Comparison of ENCODE assay signal across 8 cellular contexts in the genomic region with DNA sequence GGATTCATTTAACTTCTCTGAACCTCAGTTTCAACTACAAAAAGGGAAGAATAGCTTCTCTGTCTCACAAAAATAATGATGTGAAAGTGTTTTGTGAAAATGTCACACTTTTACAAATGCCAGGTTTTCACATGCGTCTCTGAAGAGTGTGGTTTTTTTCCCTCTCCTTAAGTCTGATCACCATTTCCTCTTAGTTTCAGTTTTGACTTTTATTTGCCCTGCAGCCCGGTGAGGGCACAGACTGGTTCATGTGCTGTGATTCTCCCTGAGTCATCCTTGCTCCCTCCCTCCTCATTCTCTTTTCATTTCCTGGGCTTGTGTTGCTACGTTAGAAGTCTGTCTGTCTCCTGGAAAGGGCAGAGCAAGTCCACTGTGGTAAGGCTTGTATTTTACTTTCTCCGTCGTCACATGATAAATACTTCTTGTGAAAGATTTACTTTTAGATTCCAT.
DNase-seq lines count a peak whose midpoint lies in the region; ATAC-seq and TF ChIP-seq lines count a peak whose summit lies in the region.

No MANE protein-coding gene starts in this region.

- H3K79me2 ChIP-seq in OCI-LY3 (ENCODE audit: low read length) = peaks cover 46% of the 10 kb centered on the region

- H3K4me1 ChIP-seq in OCI-LY3 (ENCODE audit: low read length) = peaks cover 29% of the 10 kb centered on the region
- H3K4me1 ChIP-seq in heart left ventricle = peaks cover 0 to 29% (median 6%) of the 10 kb centered on the region in 12 donors

- peak overlapping the region; percentile 80 for H3K4me2 ChIP-seq in OCI-LY3 (ENCODE audit: low read length)

- H3K4me3 ChIP-seq in OCI-LY3 (ENCODE audit: low read length) = peak overlapping the region; percentile 79
- H3K4me3 ChIP-seq in heart left ventricle = peak overlapping the region in 11 of 12 donors; percentile 1 to 48 (median 34)

- H3K9me3 ChIP-seq in OCI-LY3 (ENCODE audit: insufficient read depth, low read length) (no peaks in the 10 kb centered on the region), heart left ventricle (no peaks in the 10 kb centered on the region)

- DNase-seq in NCI-H510A treated with DMSO at 0.1 percent for 48 hours (lab: John Stamatoyannopoulos, UW) = peak; percentile 58
- DNase-seq in NCI-H510A (lab: John Stamatoyannopoulos, UW) = no peak
- peak; percentile 48 for DNase-seq in activated naive CD8-positive, alpha-beta T cell treated with anti-CD3 and anti-CD28 coated beads for 36 hours
- DNase-seq in heart left ventricle = peak in 3 of 5 donors; percentile 24 to 38 (median 27)
- DNase-seq in progenitor cell of endocrine pancreas (ENCODE audit: low spot score, unreplicated experiment) = no peak
- no peak for DNase-seq in T-helper 9 cell

- H3K36me3 Mint-ChIP-seq in activated naive CD8-positive, alpha-beta T cell treated with anti-CD3 and anti-CD28 coated beads for 36 hours = peaks cover 13% of the 10 kb centered on the region
- H3K36me3 Mint-ChIP-seq in progenitor cell of endocrine pancreas (ENCODE audit: insufficient read depth) = peaks cover 13% of the 10 kb centered on the region

- no peaks in the 10 kb centered on the region for H3K27me3 Mint-ChIP-seq in activated naive CD8-positive, alpha-beta T cell treated with anti-CD3 and anti-CD28 coated beads for 36 hours
- H3K27me3 Mint-ChIP-seq in progenitor cell of endocrine pancreas = no peaks in the 10 kb centered on the region

- H3K27me3 ChIP-seq in OCI-LY3 (ENCODE audit: low read depth, low read length) = no peaks in the 10 kb centered on the region
- no peaks in the 10 kb centered on the region for H3K27me3 ChIP-seq in heart left ventricle

- H4K20me1 ChIP-seq in OCI-LY3 (ENCODE audit: insufficient read depth, low read length) = peaks cover 3% of the 10 kb centered on the region; the same call in 1 of the 2 replicates

- intact Hi-C loops in heart left ventricle (cut with DNase I) = loop anchor here in 1 of 10 donors (5.0 kb wide), 1 partner anchor 144 kb away; the partner anchor contains the start of gene SLC25A18

- H3K27ac ChIP-seq in OCI-LY3 (ENCODE audit: low read length) = peak overlapping the region; percentile 93
- peak overlapping the region in 11 of 12 donors; percentile 31 to 87 (median 74) for H3K27ac ChIP-seq in heart left ventricle

- no peak overlapping the region for H2AFZ ChIP-seq in OCI-LY3 (ENCODE audit: low read depth, low read length)

- ATAC-seq in HG02970 (IDR thresholded peaks at IDR 0.05; ENCODE audit: low FRiP score, unreplicated experiment) (peak; percentile 70), heart left ventricle (peak; percentile 83 to 96 (median 90))

- peak overlapping the region; percentile 68 for H3K4me3 Mint-ChIP-seq in activated naive CD8-positive, alpha-beta T cell treated with anti-CD3 and anti-CD28 coated beads for 36 hours
- no peak overlapping the region for H3K4me3 Mint-ChIP-seq in progenitor cell of endocrine pancreas (ENCODE audit: low read depth)

- peak in 1 of 2 donors; percentile 37 for TF ChIP-seq POLR2A in heart left ventricle (IDR thresholded peaks at IDR 0.05)

- peaks cover 18% of the 10 kb centered on the region for H3K4me1 Mint-ChIP-seq in activated naive CD8-positive, alpha-beta T cell treated with anti-CD3 and anti-CD28 coated beads for 36 hours
- peaks cover 4% of the 10 kb centered on the region for H3K4me1 Mint-ChIP-seq in progenitor cell of endocrine pancreas (ENCODE audit: low read depth)

- no peaks in the 10 kb centered on the region for H3K9me3 Mint-ChIP-seq in activated naive CD8-positive, alpha-beta T cell treated with anti-CD3 and anti-CD28 coated beads for 36 hours
- H3K9me3 Mint-ChIP-seq in progenitor cell of endocrine pancreas (ENCODE audit: low read depth) = no peaks in the 10 kb centered on the region

- 36 to 56% (median 44%) methylated on average over 5 of the region's 5 CpGs for WGBS in heart left ventricle, 4 donors

- peak overlapping the region; percentile 85 for H3K9ac ChIP-seq in OCI-LY3 (ENCODE audit: low read length)

- no peak for TF ChIP-seq CTCF in OCI-LY3 (IDR thresholded peaks at IDR 0.05; ENCODE audit: low read depth, low read length)
- TF ChIP-seq CTCF in heart left ventricle (IDR thresholded peaks at IDR 0.05) = no peak
- no peak for TF ChIP-seq CTCF in progenitor cell of endocrine pancreas (IDR thresholded peaks at IDR 0.05; ENCODE audit: unreplicated experiment)

- peaks cover 31% of the 10 kb centered on the region for H3K36me3 ChIP-seq in OCI-LY3 (replicated peaks; ENCODE audit: low read depth, low read length)
- H3K36me3 ChIP-seq in heart left ventricle = peaks cover 0 to 50% (median 30%) of the 10 kb centered on the region in 9 donors

- peak overlapping the region; percentile 93 for H3K27ac Mint-ChIP-seq in activated naive CD8-positive, alpha-beta T cell treated with anti-CD3 and anti-CD28 coated beads for 36 hours
- H3K27ac Mint-ChIP-seq in progenitor cell of endocrine pancreas = peak overlapping the region; percentile 43

Comparison
In these comparisons a context has a peak if more than half of its experiments do, and no peak if none do; other contexts are left out.
1. DNase-seq: peak in NCI-H510A treated with DMSO at 0.1 percent for 48 hours (single experiment), activated naive CD8-positive, alpha-beta T cell treated with anti-CD3 and anti-CD28 coated beads for 36 hours (single experiment) and heart left ventricle (3 of 5); none in NCI-H510A (single experiment), progenitor cell of endocrine pancreas (single experiment) and T-helper 9 cell (single experiment).